ENCODE assay signal across 14 cellular contexts in the genomic region with DNA sequence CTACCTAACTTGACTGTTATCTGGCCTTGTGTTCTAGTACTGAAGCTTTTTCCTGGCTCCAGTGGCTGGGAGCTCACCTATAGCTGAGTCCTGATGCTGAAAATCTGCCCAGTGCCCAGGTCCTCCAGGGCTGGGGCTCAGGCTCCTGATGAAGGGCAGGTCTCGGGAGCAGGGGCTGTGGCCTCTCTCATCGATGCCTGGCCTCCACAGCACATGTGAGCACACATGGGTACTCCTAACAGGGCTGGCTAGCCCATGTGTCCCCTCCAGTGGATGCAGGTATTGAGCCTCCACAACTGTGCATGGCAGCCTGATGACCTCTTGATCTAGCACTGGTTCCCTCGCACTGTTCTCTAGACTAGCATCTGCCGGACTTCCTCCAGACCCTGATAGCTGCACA. TPM values are rescaled to one million over a fixed set of nuclear protein-coding genes. Genes with fewer than 3 reads are reported as not detected.
DNase-seq lines count a peak whose midpoint lies in the region; ATAC-seq and TF ChIP-seq lines count a peak whose summit lies in the region.
"Had no signal": no experiment of that assay in that cellular context is flagged by ENCODE, and none has a peak within 500 bp of the region (broad histone marks: within the 10 kb centered on the region; RNA-seq: fewer than 3 reads in every experiment).

No MANE protein-coding gene starts in this region.

- H3K36me3 Mint-ChIP-seq in Calu3 (ENCODE audit: insufficient read depth, unreplicated experiment): peaks cover 98% of the 10 kb centered on the region
- peaks cover 47 to 59% of the 10 kb centered on the region in 2 donors for H3K36me3 Mint-ChIP-seq in stimulated activated naive B cell treated with anti-CD40 and anti-IgM and Interleukin-4, amounts not matched to agents 10 μg/mL and 1 μg/mL and 100 μg/mL, for 72 hours
- H3K36me3 Mint-ChIP-seq in natural killer cell treated with Interleukin-12 subunit alpha and Interleukin-12 subunit beta and Interleukin-15 and Interleukin-18, amount 100 ng/mL, for 72 hours: peaks cover 10% of the 10 kb centered on the region

- peaks cover 48% of the 10 kb centered on the region for H3K4me1 ChIP-seq in BLaER1
- peaks cover 50% of the 10 kb centered on the region for H3K4me1 ChIP-seq in fibroblast of lung (ENCODE audit: control insufficient read depth, extremely low read depth, insufficient read depth, low read length)
- H3K4me1 ChIP-seq in rectal smooth muscle tissue (ENCODE audit: control insufficient read depth, insufficient read depth, low read length): no peaks in the 10 kb centered on the region
- peaks cover 10% of the 10 kb centered on the region for H3K4me1 ChIP-seq in A673 (ENCODE audit: insufficient read depth, low read length, poor library complexity, severe bottlenecking)

- H3K27ac Mint-ChIP-seq in Calu3 (ENCODE audit: unreplicated experiment): peak overlapping the region; percentile 29
- no peak overlapping the region for H3K27ac Mint-ChIP-seq in stimulated activated naive B cell treated with anti-CD40 and anti-IgM and Interleukin-4, amounts not matched to agents 10 μg/mL and 1 μg/mL and 100 μg/mL, for 72 hours
- no peak overlapping the region for H3K27ac Mint-ChIP-seq in natural killer cell treated with Interleukin-12 subunit alpha and Interleukin-12 subunit beta and Interleukin-15 and Interleukin-18, amount 100 ng/mL, for 72 hours
- H3K27ac Mint-ChIP-seq: T-helper 1 cell treated with Interleukin-12 subunit alpha and Interleukin-12 subunit beta and Interleukin-4 antibody, amounts not matched to agents 30 μg/mL and 1 μg/mL, for 36 hours had no signal

- peaks cover 93% of the 10 kb centered on the region for H3K4me1 Mint-ChIP-seq in Calu3 (ENCODE audit: low read depth, unreplicated experiment)
- peaks cover 18 to 23% of the 10 kb centered on the region in 2 donors for H3K4me1 Mint-ChIP-seq in stimulated activated naive B cell treated with anti-CD40 and anti-IgM and Interleukin-4, amounts not matched to agents 10 μg/mL and 1 μg/mL and 100 μg/mL, for 72 hours
- peaks cover 18 to 28% of the 10 kb centered on the region in 2 donors for H3K4me1 Mint-ChIP-seq in natural killer cell treated with Interleukin-12 subunit alpha and Interleukin-12 subunit beta and Interleukin-15 and Interleukin-18, amount 100 ng/mL, for 72 hours (ENCODE audit: low read depth in 2 of 2)

- H3K36me3 ChIP-seq in BLaER1: peaks cover 96% of the 10 kb centered on the region
- H3K36me3 ChIP-seq in fibroblast of lung (ENCODE audit: control insufficient read depth, insufficient read depth, low read length): peaks cover 51% of the 10 kb centered on the region
- H3K36me3 ChIP-seq in rectal smooth muscle tissue (ENCODE audit: control insufficient read depth, insufficient read depth, low read length): peaks cover 42% of the 10 kb centered on the region
- peaks cover 5% of the 10 kb centered on the region for H3K36me3 ChIP-seq in A673 (ENCODE audit: insufficient read depth, low read length, poor library complexity, severe bottlenecking)

- peaks cover 54% of the 10 kb centered on the region for H4K20me1 ChIP-seq in BLaER1
- H4K20me1 ChIP-seq in fibroblast of lung (ENCODE audit: control insufficient read depth, extremely low read depth, insufficient read depth, low read length): no peaks in the 10 kb centered on the region

- no peaks in the 10 kb centered on the region for H3K9me3 Mint-ChIP-seq in Calu3 (ENCODE audit: low read depth, unreplicated experiment)
- no peaks in the 10 kb centered on the region for H3K9me3 Mint-ChIP-seq in stimulated activated naive B cell treated with anti-CD40 and anti-IgM and Interleukin-4, amounts not matched to agents 10 μg/mL and 1 μg/mL and 100 μg/mL, for 72 hours
- no peaks in the 10 kb centered on the region for H3K9me3 Mint-ChIP-seq in natural killer cell treated with Interleukin-12 subunit alpha and Interleukin-12 subunit beta and Interleukin-15 and Interleukin-18, amount 100 ng/mL, for 72 hours
- H3K9me3 Mint-ChIP-seq: immature natural killer cell; naive thymus-derived CD8-positive, alpha-beta T cell; T-helper 1 cell treated with Interleukin-12 subunit alpha and Interleukin-12 subunit beta and Interleukin-4 antibody, amounts not matched to agents 30 μg/mL and 1 μg/mL, for 36 hours had no signal

- H3K27me3 ChIP-seq in BLaER1 (no peaks in the 10 kb centered on the region), fibroblast of lung (ENCODE audit: control insufficient read depth, insufficient read depth, low read length) (no peaks in the 10 kb centered on the region), rectal smooth muscle tissue (ENCODE audit: control insufficient read depth, insufficient read depth, low read length) (no peaks in the 10 kb centered on the region), A673 (replicated peaks; ENCODE audit: insufficient read depth, low read depth, low read length, poor library complexity) (no peaks in the 10 kb centered on the region)

- POLR2A ChIA-PET in A673 (lab: Charles Lee; ENCODE audit: low non-redundant PET): no interaction called here

- H3K27me3 Mint-ChIP-seq in Calu3 (ENCODE audit: unreplicated experiment): no peaks in the 10 kb centered on the region
- H3K27me3 Mint-ChIP-seq in stimulated activated naive B cell treated with anti-CD40 and anti-IgM and Interleukin-4, amounts not matched to agents 10 μg/mL and 1 μg/mL and 100 μg/mL, for 72 hours: no peaks in the 10 kb centered on the region
- no peaks in the 10 kb centered on the region for H3K27me3 Mint-ChIP-seq in natural killer cell treated with Interleukin-12 subunit alpha and Interleukin-12 subunit beta and Interleukin-15 and Interleukin-18, amount 100 ng/mL, for 72 hours
- H3K27me3 Mint-ChIP-seq: naive thymus-derived CD8-positive, alpha-beta T cell had no signal

- H3K27ac ChIP-seq in BLaER1 (peak overlapping the region; percentile 14; the same call in 1 of the 2 replicates), fibroblast of lung (ENCODE audit: insufficient read depth, low read length) (peak overlapping the region; percentile 32), rectal smooth muscle tissue (ENCODE audit: low read depth, low read length) (peak overlapping the region; percentile 35), A673 (ENCODE audit: low read depth, low read length, poor library complexity, severe bottlenecking) (no peak overlapping the region)

- H3K9ac ChIP-seq in BLaER1 (no peak overlapping the region), fibroblast of lung (ENCODE audit: insufficient read depth, low read length) (no peak overlapping the region), rectal smooth muscle tissue (ENCODE audit: low read length) (no peak overlapping the region)

- H3K9me3 ChIP-seq in BLaER1: no peaks in the 10 kb centered on the region
- H3K9me3 ChIP-seq in fibroblast of lung (ENCODE audit: control insufficient read depth, insufficient read depth, low read depth, low read length): no peaks in the 10 kb centered on the region
- H3K9me3 ChIP-seq in A673 (ENCODE audit: low read depth, low read length, poor library complexity, severe bottlenecking): no peaks in the 10 kb centered on the region

- no peak overlapping the region for H2AFZ ChIP-seq in fibroblast of lung (ENCODE audit: low read length)

- peaks cover 74% of the 10 kb centered on the region for H3K79me2 ChIP-seq in fibroblast of lung (ENCODE audit: control insufficient read depth, insufficient read depth, low read length)

- H3K4me2 ChIP-seq in BLaER1: no peak overlapping the region; the same call in 1 of the 2 replicates
- H3K4me2 ChIP-seq in fibroblast of lung (ENCODE audit: extremely low read depth, insufficient read depth, low read length): no peak overlapping the region

- DNase-seq in Calu3 (no peak), fibroblast of lung (ENCODE audit: low read depth in 2 of 2) (no peak), NCI-H1105 treated with DMSO at 0.1 percent for 48 hours (lab: John Stamatoyannopoulos, UW) (no peak), A673 (ENCODE audit: low spot score) (no peak)
- DNase-seq in stimulated activated naive B cell treated with anti-CD40 and anti-IgM and Interleukin-4, amounts not matched to agents 10 μg/mL and 1 μg/mL and 100 μg/mL, for 72 hours: no peak
- no peak for DNase-seq in natural killer cell treated with Interleukin-12 subunit alpha and Interleukin-12 subunit beta and Interleukin-15 and Interleukin-18, amount 100 ng/mL, for 72 hours (ENCODE audit: low spot score)
- DNase-seq: immature natural killer cell, NCI-H1417 treated with DMSO at 0.1 percent for 48 hours, RPMI8226 had no signal

- CTCF ChIA-PET in Calu3 (lab: Charles Lee): interaction anchor here (1.5 kb wide), 1 partner anchor 36 kb away, joined by 3 read pairs; no protein-coding TSS in a partner anchor
- CTCF ChIA-PET in A673 (lab: Charles Lee): no interaction called here

- TF ChIP-seq CTCF in Calu3 (IDR thresholded peaks at IDR 0.05; ENCODE audit: unreplicated experiment) (no peak), fibroblast of lung (conservative IDR thresholded peaks at IDR 0.05 in 1 of 2, IDR thresholded peaks at IDR 0.05 in 1 of 2; ENCODE audit: low read depth in 1 of 2, low read length in 2 of 2) (no peak), A673 (conservative IDR thresholded peaks at IDR 0.05; ENCODE audit: low read depth, low read length) (no peak)

- intact Hi-C loops in Calu3 (cut with micrococcal nuclease; ENCODE audit: unreplicated experiment): no loop called here
- intact Hi-C loops in A673 (cut with micrococcal nuclease; ENCODE audit: unreplicated experiment): no loop called here

- ATAC-seq in stimulated activated naive B cell treated with anti-CD40 and anti-IgM and Interleukin-4, amounts not matched to agents 10 μg/mL and 1 μg/mL and 100 μg/mL, for 72 hours (replicated peaks): no peak
- no peak for ATAC-seq in natural killer cell treated with Interleukin-12 subunit alpha and Interleukin-12 subunit beta and Interleukin-15 and Interleukin-18, amount 100 ng/mL, for 72 hours
- ATAC-seq: naive thymus-derived CD8-positive, alpha-beta T cell had no signal

- H3K4me3 Mint-ChIP-seq in Calu3 (ENCODE audit: low read depth, unreplicated experiment): no peak overlapping the region
- no peak overlapping the region for H3K4me3 Mint-ChIP-seq in stimulated activated naive B cell treated with anti-CD40 and anti-IgM and Interleukin-4, amounts not matched to agents 10 μg/mL and 1 μg/mL and 100 μg/mL, for 72 hours
- H3K4me3 Mint-ChIP-seq in natural killer cell treated with Interleukin-12 subunit alpha and Interleukin-12 subunit beta and Interleukin-15 and Interleukin-18, amount 100 ng/mL, for 72 hours: no peak overlapping the region
- H3K4me3 Mint-ChIP-seq: immature natural killer cell; naive thymus-derived CD8-positive, alpha-beta T cell; T-helper 1 cell treated with Interleukin-12 subunit alpha and Interleukin-12 subunit beta and Interleukin-4 antibody, amounts not matched to agents 30 μg/mL and 1 μg/mL, for 36 hours had no signal

- no peak overlapping the region for H3K4me3 ChIP-seq in BLaER1
- no peak overlapping the region for H3K4me3 ChIP-seq in fibroblast of lung (replicated peaks in 1 of 4; ENCODE audit: control extremely low read depth in 1 of 4, insufficient read depth in 1 of 4, low read depth in 3 of 4, low read length in 4 of 4)
- H3K4me3 ChIP-seq in rectal smooth muscle tissue (ENCODE audit: low read length): no peak overlapping the region
- no peak overlapping the region for H3K4me3 ChIP-seq in A673 (ENCODE audit: low read depth, low read length, poor library complexity, severe bottlenecking)

- BruUV-seq in Calu3 (replicated peaks; lab: Mats Ljungman, UMichigan) (no TSS peak), A673 (replicated peaks; lab: Mats Ljungman, UMichigan) (no TSS peak)

RNA-seq across cellular contexts. Expression of a gene that starts 34.9 kb away (rescaled TPM):
- not detected in 2 replicates for total RNA-seq in Calu3 (2022)
- total RNA-seq in fibroblast of lung: 15.7 and 16.7 TPM in 2 replicates
- polyA plus RNA-seq in fibroblast of lung: 17.4 and 40.4 TPM in 2 replicates
- 76.8 and 160 TPM in 2 replicates for polyA plus RNA-seq in fibroblast of lung (2012)
- 3.4 and 12.8 TPM in 2 replicates for polyA minus RNA-seq in fibroblast of lung (ENCODE audit: low replicate concordance)
- not detected for total RNA-seq in natural killer cell treated with Interleukin-12 subunit alpha and Interleukin-12 subunit beta and Interleukin-15 and Interleukin-18, amount 100 ng/mL, for 72 hours
- not detected in 2 replicates for total RNA-seq in A673 (2021)
- total RNA-seq: HT1080; naive thymus-derived CD8-positive, alpha-beta T cell had no signal
- polyA plus RNA-seq: immature natural killer cell had no signal

RNA-seq across cellular contexts. Expression of a gene that starts 37.9 kb away (rescaled TPM):
- 835 and 846 TPM in 2 replicates for total RNA-seq in Calu3 (2022)
- 83.7 and 124 TPM in 2 replicates for total RNA-seq in fibroblast of lung
- polyA plus RNA-seq in fibroblast of lung: 206 and 308 TPM in 2 replicates
- 724 and 1,112 TPM in 2 replicates for polyA plus RNA-seq in fibroblast of lung (2012)
- 182 and 357 TPM in 2 replicates for polyA minus RNA-seq in fibroblast of lung (ENCODE audit: low replicate concordance)
- 100 to 1,000 TPM; 134 to 166 TPM for total RNA-seq in natural killer cell treated with Interleukin-12 subunit alpha and Interleukin-12 subunit beta and Interleukin-15 and Interleukin-18, amount 100 ng/mL, for 72 hours
- 118 and 119 TPM in 2 replicates for total RNA-seq in A673 (2021)

Comparison
In these comparisons a context has a peak if more than half of its experiments do, and no peak if none do; other contexts are left out.
1. RNA of a gene that starts 34.9 kb away (total RNA-seq): 15.7 to 16.7 TPM in fibroblast of lung; not detected in Calu3, not detected in natural killer cell treated with Interleukin-12 subunit alpha and Interleukin-12 subunit beta and Interleukin-15 and Interleukin-18, amount 100 ng/mL, for 72 hours and not detected in A673; every median in the first group is over 10 times any median in the second.